Comparison of ENCODE assay signal across 25 cellular contexts in the genomic region with DNA sequence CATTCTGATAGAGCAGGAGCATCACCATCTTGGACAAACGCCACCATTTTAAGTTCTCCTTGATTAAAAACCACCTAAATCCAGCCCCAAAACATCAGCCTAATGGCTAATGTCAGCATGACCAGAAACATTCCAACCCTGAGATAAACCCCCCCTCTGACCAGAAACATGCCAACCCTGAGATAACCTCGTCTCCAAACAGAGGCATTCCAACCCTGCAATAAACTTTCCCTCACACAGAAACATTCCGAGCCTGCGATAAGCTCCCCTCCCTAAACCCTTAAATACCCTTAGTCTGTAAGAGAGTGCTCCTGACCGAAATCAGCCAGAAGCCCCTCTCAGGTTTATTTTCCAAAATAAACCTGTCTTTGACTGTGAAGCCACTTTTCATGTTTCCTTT.
DNase-seq lines count a peak whose midpoint lies in the region; ATAC-seq and TF ChIP-seq lines count a peak whose summit lies in the region.
"Had no signal": no experiment of that assay in that cellular context is flagged by ENCODE, and none has a peak within 500 bp of the region (broad histone marks: within the 10 kb centered on the region; RNA-seq: fewer than 3 reads in every experiment).

No MANE protein-coding gene starts in this region.

- DNase-seq in endodermal cell (peak; percentile 28), nephron progenitor cell (no peak), type B pancreatic cell (ENCODE audit: extremely low spot score, unreplicated experiment) (no peak), KG1 (lab: John Stamatoyannopoulos, UW) (no peak)
- DNase-seq: C1 segment of cervical spinal cord; CD4-positive, alpha-beta memory T cell; COR-L47; EL; GDM1; NCI-H1105; NCI-H146; NCI-H1930; NCI-H2227 treated with DMSO at 0.1 percent for 48 hours; NCI-H526 treated with DMSO at 0.1 percent for 48 hours; PC-9; Right ventricle myocardium superior; RPMI8226 had no signal

- H3K9ac ChIP-seq in BLaER1 treated with 17β-estradiol and CSF1 and Interleukin-3, amounts not matched to agents 10 nM and 100 nM, result no peak overlapping the region; a peak in 1 of 22 replicates
- no peak overlapping the region for H3K9ac ChIP-seq in endodermal cell (ENCODE audit: extremely low read depth, low read length, poor library complexity, severe bottlenecking)

- ATAC-seq in GM19395 (IDR thresholded peaks at IDR 0.05; ENCODE audit: unreplicated experiment) (no peak), GM18502 (IDR thresholded peaks at IDR 0.05; ENCODE audit: poor library complexity, unreplicated experiment) (no peak)
- ATAC-seq: HCT116 had no signal

- H3K36me3 Mint-ChIP-seq in endodermal cell (ENCODE audit: low read depth), result no peaks in the 10 kb centered on the region
- H3K36me3 Mint-ChIP-seq in nephron progenitor cell (ENCODE audit: low read depth), result no peaks in the 10 kb centered on the region
- no peaks in the 10 kb centered on the region for H3K36me3 Mint-ChIP-seq in type B pancreatic cell
- H3K36me3 Mint-ChIP-seq: CD4-positive, alpha-beta memory T cell; IgD-negative memory B cell had no signal

- no peak overlapping the region for H3K4me3 ChIP-seq in BLaER1 treated with 17β-estradiol and CSF1 and Interleukin-3, amounts not matched to agents 10 nM and 100 nM
- H3K4me3 ChIP-seq in endodermal cell (ENCODE audit: low read length), result no peak overlapping the region
- H3K4me3 ChIP-seq: GM12878, PC-9, SJSA1 had no signal

- H3K4me2 ChIP-seq in BLaER1 treated with 17β-estradiol and CSF1 and Interleukin-3, amounts not matched to agents 10 nM and 100 nM, result peak overlapping the region in 9 of 11 experiments; percentile 76 to 93 (median 91); a peak in 16 of 22 replicates
- H3K4me2 ChIP-seq: PC-9 had no signal

- H3K4me1 Mint-ChIP-seq in endodermal cell (no peaks in the 10 kb centered on the region), nephron progenitor cell (peaks cover 49% of the 10 kb centered on the region), type B pancreatic cell (ENCODE audit: unreplicated experiment) (peaks cover 8% of the 10 kb centered on the region)

- 88% methylated on average over 4 to 5 of the region's 5 CpGs for WGBS in endodermal cell (ENCODE audit: insufficient coverage in 1 of 2, insufficient read length in 1 of 2), 2 experiments

- H3K27me3 Mint-ChIP-seq in endodermal cell (ENCODE audit: insufficient read depth), result peaks cover 4% of the 10 kb centered on the region
- peaks cover 29% of the 10 kb centered on the region for H3K27me3 Mint-ChIP-seq in nephron progenitor cell (ENCODE audit: low read depth, poor library complexity)
- peaks cover 28% of the 10 kb centered on the region for H3K27me3 Mint-ChIP-seq in type B pancreatic cell

- H3K9me3 Mint-ChIP-seq in endodermal cell (peaks cover 12% of the 10 kb centered on the region), nephron progenitor cell (peaks cover 19% of the 10 kb centered on the region), type B pancreatic cell (no peaks in the 10 kb centered on the region)
- H3K9me3 Mint-ChIP-seq: IgD-negative memory B cell had no signal

- no peaks in the 10 kb centered on the region for H3K9me3 ChIP-seq in BLaER1 treated with 17β-estradiol and CSF1 and Interleukin-3, amounts not matched to agents 10 nM and 100 nM (replicated peaks in 1 of 11)
- peaks cover 8% of the 10 kb centered on the region for H3K9me3 ChIP-seq in endodermal cell (ENCODE audit: control insufficient read depth, low read length)
- H3K9me3 ChIP-seq: SJSA1 had no signal

- peak overlapping the region in 1 of 11 experiments; percentile 71; a peak in 1 of 22 replicates for H3K27ac ChIP-seq in BLaER1 treated with 17β-estradiol and CSF1 and Interleukin-3, amounts not matched to agents 10 nM and 100 nM
- no peak overlapping the region for H3K27ac ChIP-seq in endodermal cell (ENCODE audit: low read depth, low read length)
- H3K27ac ChIP-seq: HL-60, PC-9, SJSA1 had no signal

- H3K27ac Mint-ChIP-seq in endodermal cell (no peak overlapping the region), nephron progenitor cell (peak overlapping the region; percentile 44), type B pancreatic cell (peak overlapping the region; percentile 45)

- TF ChIP-seq CTCF in endodermal cell (conservative IDR thresholded peaks at IDR 0.05) (no peak), nephron progenitor cell (IDR thresholded peaks at IDR 0.05) (no peak), type B pancreatic cell (conservative IDR thresholded peaks at IDR 0.05) (no peak)

- peaks cover 16 to 70% (median 48%) of the 10 kb centered on the region in 10 experiments for H3K4me1 ChIP-seq in BLaER1 treated with 17β-estradiol and CSF1 and Interleukin-3, amounts not matched to agents 10 nM and 100 nM
- H3K4me1 ChIP-seq in endodermal cell (ENCODE audit: control insufficient read depth, insufficient read depth, low read length), result no peaks in the 10 kb centered on the region
- H3K4me1 ChIP-seq: SJSA1 had no signal

- peaks cover 0 to 8% (median 0%) of the 10 kb centered on the region in 11 experiments; a peak in 1 of 22 replicates for H3K27me3 ChIP-seq in BLaER1 treated with 17β-estradiol and CSF1 and Interleukin-3, amounts not matched to agents 10 nM and 100 nM
- H3K27me3 ChIP-seq in endodermal cell (ENCODE audit: control insufficient read depth, insufficient read depth, low read length, poor library complexity, severe bottlenecking), result no peaks in the 10 kb centered on the region

- peaks cover 0 to 10% (median 0%) of the 10 kb centered on the region in 11 experiments; a peak in 3 of 22 replicates for H4K20me1 ChIP-seq in BLaER1 treated with 17β-estradiol and CSF1 and Interleukin-3, amounts not matched to agents 10 nM and 100 nM

- H3K4me3 Mint-ChIP-seq in endodermal cell (no peak overlapping the region), nephron progenitor cell (no peak overlapping the region), type B pancreatic cell (no peak overlapping the region)

- H3K36me3 ChIP-seq in BLaER1 treated with 17β-estradiol and CSF1 and Interleukin-3, amounts not matched to agents 10 nM and 100 nM, result no peaks in the 10 kb centered on the region
- no peaks in the 10 kb centered on the region for H3K36me3 ChIP-seq in endodermal cell (ENCODE audit: control insufficient read depth, insufficient read depth, low read length)
- H3K36me3 ChIP-seq: SJSA1 had no signal
